ENCODE assay signal across 16 cellular contexts in genomic region chrX:136417806-136418205, GRCh38.
"Had no signal": no experiment of that assay in that cellular context is flagged by ENCODE, and none has a peak within 500 bp of the region (broad histone marks: within the 10 kb centered on the region; RNA-seq: fewer than 3 reads in every experiment).

No MANE protein-coding gene starts in this region.

- DNase-seq: activated CD4-positive, alpha-beta T cell treated with anti-CD3 and anti-CD28 coated beads for 36 hours; activated CD8-positive, alpha-beta memory T cell treated with anti-CD3 and anti-CD28 coated beads, Interleukin-2, amount 50 U/mL, for 4 hours; activated CD8-positive, alpha-beta T cell treated with anti-CD3 and anti-CD28 coated beads for 36 hours; activated naive CD4-positive, alpha-beta T cell treated with Interleukin-2 at 50 U/mL for 16 hours; effector CD4-positive, alpha-beta T cell; heart right ventricle; islet precursor cell; left lung; mucosa of descending colon; naive thymus-derived CD8-positive, alpha-beta T cell; right cardiac atrium; tibial artery; uterus had no signal

- FAIRE-seq: colon, frontal cortex had no signal

- ATAC-seq: activated CD4-positive, alpha-beta T cell treated with anti-CD3 and anti-CD28 coated beads for 36 hours; activated CD8-positive, alpha-beta T cell treated with anti-CD3 and anti-CD28 coated beads for 36 hours; heart right ventricle; left lung; mucosa of descending colon; naive thymus-derived CD8-positive, alpha-beta T cell; right cardiac atrium; stimulated activated effector memory CD8-positive, alpha-beta T cell treated with anti-CD3 and anti-CD28 coated beads, Interleukin-12 subunit alpha, Interleukin-12 subunit beta, amount 100 ng/mL, for 72 hours had no signal
